ENCODE assay signal across 1 cellular context in the genomic region with DNA sequence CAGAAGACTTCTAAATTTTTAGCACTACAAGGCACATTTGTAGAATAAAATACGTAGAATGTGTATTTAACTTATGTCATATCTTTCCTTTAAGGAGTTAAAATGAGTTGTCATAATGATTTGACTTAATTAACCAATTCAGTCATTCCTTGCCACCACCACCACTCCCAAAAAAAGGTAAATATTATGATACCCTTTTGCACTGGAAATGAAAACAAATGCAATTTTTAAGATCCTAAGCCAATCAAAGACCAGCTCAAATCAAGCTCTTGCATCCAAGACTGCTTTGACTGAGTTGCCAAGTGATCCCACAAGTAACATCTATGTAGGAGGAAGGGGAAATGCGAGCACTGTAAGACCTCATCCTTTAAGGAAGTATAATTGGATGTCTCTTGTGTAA.
TF ChIP-seq lines count a peak whose summit lies in the region.

No MANE protein-coding gene starts in this region.

TF ChIP-seq in HEK293, 187 proteins besides CTCF, POLR2A, EP300 and RAD21 (continued from another document):
- TF ChIP-seq, protein P1, sequence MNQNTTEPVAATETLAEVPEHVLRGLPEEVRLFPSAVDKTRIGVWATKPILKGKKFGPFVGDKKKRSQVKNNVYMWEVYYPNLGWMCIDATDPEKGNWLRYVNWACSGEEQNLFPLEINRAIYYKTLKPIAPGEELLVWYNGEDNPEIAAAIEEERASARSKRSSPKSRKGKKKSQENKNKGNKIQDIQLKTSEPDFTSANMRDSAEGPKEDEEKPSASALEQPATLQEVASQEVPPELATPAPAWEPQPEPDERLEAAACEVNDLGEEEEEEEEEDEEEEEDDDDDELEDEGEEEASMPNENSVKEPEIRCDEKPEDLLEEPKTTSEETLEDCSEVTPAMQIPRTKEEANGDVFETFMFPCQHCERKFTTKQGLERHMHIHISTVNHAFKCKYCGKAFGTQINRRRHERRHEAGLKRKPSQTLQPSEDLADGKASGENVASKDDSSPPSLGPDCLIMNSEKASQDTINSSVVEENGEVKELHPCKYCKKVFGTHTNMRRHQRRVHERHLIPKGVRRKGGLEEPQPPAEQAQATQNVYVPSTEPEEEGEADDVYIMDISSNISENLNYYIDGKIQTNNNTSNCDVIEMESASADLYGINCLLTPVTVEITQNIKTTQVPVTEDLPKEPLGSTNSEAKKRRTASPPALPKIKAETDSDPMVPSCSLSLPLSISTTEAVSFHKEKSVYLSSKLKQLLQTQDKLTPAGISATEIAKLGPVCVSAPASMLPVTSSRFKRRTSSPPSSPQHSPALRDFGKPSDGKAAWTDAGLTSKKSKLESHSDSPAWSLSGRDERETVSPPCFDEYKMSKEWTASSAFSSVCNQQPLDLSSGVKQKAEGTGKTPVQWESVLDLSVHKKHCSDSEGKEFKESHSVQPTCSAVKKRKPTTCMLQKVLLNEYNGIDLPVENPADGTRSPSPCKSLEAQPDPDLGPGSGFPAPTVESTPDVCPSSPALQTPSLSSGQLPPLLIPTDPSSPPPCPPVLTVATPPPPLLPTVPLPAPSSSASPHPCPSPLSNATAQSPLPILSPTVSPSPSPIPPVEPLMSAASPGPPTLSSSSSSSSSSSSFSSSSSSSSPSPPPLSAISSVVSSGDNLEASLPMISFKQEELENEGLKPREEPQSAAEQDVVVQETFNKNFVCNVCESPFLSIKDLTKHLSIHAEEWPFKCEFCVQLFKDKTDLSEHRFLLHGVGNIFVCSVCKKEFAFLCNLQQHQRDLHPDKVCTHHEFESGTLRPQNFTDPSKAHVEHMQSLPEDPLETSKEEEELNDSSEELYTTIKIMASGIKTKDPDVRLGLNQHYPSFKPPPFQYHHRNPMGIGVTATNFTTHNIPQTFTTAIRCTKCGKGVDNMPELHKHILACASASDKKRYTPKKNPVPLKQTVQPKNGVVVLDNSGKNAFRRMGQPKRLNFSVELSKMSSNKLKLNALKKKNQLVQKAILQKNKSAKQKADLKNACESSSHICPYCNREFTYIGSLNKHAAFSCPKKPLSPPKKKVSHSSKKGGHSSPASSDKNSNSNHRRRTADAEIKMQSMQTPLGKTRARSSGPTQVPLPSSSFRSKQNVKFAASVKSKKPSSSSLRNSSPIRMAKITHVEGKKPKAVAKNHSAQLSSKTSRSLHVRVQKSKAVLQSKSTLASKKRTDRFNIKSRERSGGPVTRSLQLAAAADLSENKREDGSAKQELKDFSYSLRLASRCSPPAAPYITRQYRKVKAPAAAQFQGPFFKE (tag by site-specific recombination; IDR thresholded peaks at IDR 0.05; ENCODE audit: borderline replicate concordance) = no peak
- TF ChIP-seq ZNF133 (tag by site-specific recombination; IDR thresholded peaks at IDR 0.05) = peak; percentile 62
- no peak for TF ChIP-seq ZNF514 (tag by site-specific recombination; IDR thresholded peaks at IDR 0.05)
TF ChIP-seq in HEK293: peak in this region for 2.
